In the genomic region with DNA sequence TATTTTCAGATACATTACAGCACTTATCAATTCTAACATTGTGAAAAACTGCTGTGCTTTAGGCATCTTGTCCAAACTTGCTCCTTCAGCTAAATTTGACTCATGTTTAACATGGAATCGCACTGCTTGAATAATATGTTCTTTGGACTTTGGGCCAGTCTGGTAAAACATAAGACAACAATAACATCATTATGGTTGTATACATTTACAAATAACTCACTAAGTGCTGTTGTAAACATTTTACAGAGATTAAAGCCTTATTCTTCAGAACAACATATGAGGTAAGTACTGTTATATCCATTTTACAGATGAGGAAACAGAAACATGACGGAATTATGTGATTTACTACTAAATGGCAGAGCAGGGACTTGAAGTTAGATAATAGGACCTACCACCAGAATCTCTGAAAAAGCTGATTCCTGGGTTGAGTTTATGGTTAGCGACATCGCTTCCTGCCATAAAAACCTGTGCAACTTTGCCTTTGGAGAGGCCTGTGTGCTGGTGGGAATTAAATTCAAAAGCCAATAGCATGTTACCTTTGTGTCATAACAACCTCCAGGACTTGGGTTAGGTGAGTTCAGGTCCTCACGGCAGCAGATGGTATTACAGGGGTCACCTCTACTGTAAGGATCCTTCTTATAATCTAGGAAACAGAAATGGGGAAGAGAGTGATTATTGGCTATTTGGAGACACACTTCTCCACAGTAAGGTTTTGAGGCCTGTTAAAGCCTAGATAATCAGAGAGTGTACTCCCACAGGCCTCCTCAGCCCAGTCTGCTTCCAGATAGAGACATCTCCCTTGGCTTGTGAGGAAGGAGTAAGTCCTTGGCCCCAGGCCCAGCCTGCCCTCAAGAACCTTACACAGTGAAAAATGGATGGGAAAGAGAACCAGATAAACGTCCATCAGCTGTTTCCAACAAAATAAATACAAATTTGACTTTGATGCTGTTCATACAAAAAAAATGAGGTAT, we compare ENCODE assay signal across 17 cellular contexts.
"Had no signal": no experiment of that assay in that cellular context is flagged by ENCODE, and none has a peak within 500 bp of the region (broad histone marks: within the 10 kb centered on the region; RNA-seq: fewer than 3 reads in every experiment).

No MANE protein-coding gene starts in this region.

- H3K27me3 ChIP-seq: ovary, right lobe of liver, transverse colon had no signal

- FAIRE-seq: small intestine had no signal

- H3K27ac ChIP-seq: ovary, right lobe of liver, WERI-Rb-1 had no signal

- H3K4me3 ChIP-seq: ovary, right lobe of liver, transverse colon had no signal

- H3K9me3 ChIP-seq: ovary, right lobe of liver, transverse colon had no signal

- H3K36me3 ChIP-seq: ovary, WERI-Rb-1 had no signal

- DNase-seq: activated CD4-positive, alpha-beta T cell treated with anti-CD3 and anti-CD28 coated beads, Interleukin-2, amount 50 U/mL, for 4 hours; activated gamma-delta T cell treated with Interleukin-2 at 50 U/mL for 16 hours; activated naive CD8-positive, alpha-beta T cell treated with anti-CD3 and anti-CD28 coated beads for 36 hours; amygdala; caudate nucleus; effector memory CD8-positive, alpha-beta T cell; foreskin melanocyte; left ventricle myocardium superior; naive thymus-derived CD4-positive, alpha-beta T cell; ovary; right lobe of liver; small intestine; stimulated activated CD4-positive, alpha-beta T cell treated with anti-CD3 and anti-CD28 coated beads, Interleukin-15, amount 100 ng/mL, for 24 hours; stimulated activated CD4-positive, alpha-beta T cell treated with anti-CD3 and anti-CD28 coated beads, Interleukin-2, amount 100 ng/mL, for 48 hours; T1000; transverse colon; WERI-Rb-1 had no signal

- ATAC-seq: effector memory CD8-positive, alpha-beta T cell; left ventricle myocardium superior; naive thymus-derived CD4-positive, alpha-beta T cell; right lobe of liver had no signal

- H3K4me1 ChIP-seq: right lobe of liver, transverse colon had no signal
